In genomic region chr11:46362146-46363030, GRCh38 we compare ENCODE assay signal across 9 cellular contexts. TPM values are rescaled to one million over a fixed set of nuclear protein-coding genes. Genes with fewer than 3 reads are reported as not detected.
DNase-seq lines count a peak whose midpoint lies in the region; ATAC-seq and TF ChIP-seq lines count a peak whose summit lies in the region.
"Had no signal": no experiment of that assay in that cellular context is flagged by ENCODE, and none has a peak within 500 bp of the region (broad histone marks: within the 10 kb centered on the region; RNA-seq: fewer than 3 reads in every experiment).

No MANE protein-coding gene starts in this region.

- peak overlapping the region; percentile 84 for H3K4me3 Mint-ChIP-seq in CD4-positive, alpha-beta T cell
- no peak overlapping the region for H3K4me3 Mint-ChIP-seq in endodermal cell
- H3K4me3 Mint-ChIP-seq in osteocyte (ENCODE audit: unreplicated experiment): peak overlapping the region; percentile 38

- no TSS peak for BruUV-seq in Panc1 (replicated peaks; lab: Mats Ljungman, UMichigan)

- H3K4me1 Mint-ChIP-seq in CD4-positive, alpha-beta T cell (ENCODE audit: low read depth): peaks cover 65% of the 10 kb centered on the region
- H3K4me1 Mint-ChIP-seq in endodermal cell (peaks cover 19% of the 10 kb centered on the region), osteocyte (ENCODE audit: unreplicated experiment) (peaks cover 47% of the 10 kb centered on the region)

- in situ Hi-C loops in Panc1 (cut with HindIII; ENCODE audit: low pct_unique_long_range_greater_than_20kb, low sequenced_read_pairs): no loop called here

- TF ChIP-seq CTCF in CD4-positive, alpha-beta T cell (IDR thresholded peaks at IDR 0.05): no peak
- TF ChIP-seq CTCF in Panc1 (IDR thresholded peaks at IDR 0.05) (no peak), endodermal cell (conservative IDR thresholded peaks at IDR 0.05) (no peak), osteocyte (IDR thresholded peaks at IDR 0.05) (no peak)

- intact Hi-C loops in CD4-positive, alpha-beta T cell (cut with DNase I, micrococcal nuclease): loop anchor here in 1 of 2 experiments (1.0 kb wide), 1 partner anchor 13 kb away; no protein-coding TSS in a partner anchor
- intact Hi-C loops in Panc1 (cut with micrococcal nuclease; ENCODE audit: unreplicated experiment): no loop called here

- no peaks in the 10 kb centered on the region for H3K27me3 ChIP-seq in CD4-positive, alpha-beta T cell (ENCODE audit: control insufficient read depth, insufficient read depth, low read length)
- H3K27me3 ChIP-seq in Panc1 (ENCODE audit: control insufficient read depth, insufficient read depth, low read length): no peaks in the 10 kb centered on the region
- H3K27me3 ChIP-seq in endodermal cell (ENCODE audit: control insufficient read depth, insufficient read depth, low read length, poor library complexity, severe bottlenecking): no peaks in the 10 kb centered on the region

- peak overlapping the region; percentile 91 for H3K27ac Mint-ChIP-seq in CD4-positive, alpha-beta T cell
- H3K27ac Mint-ChIP-seq in endodermal cell (peak overlapping the region; percentile 85), osteocyte (ENCODE audit: unreplicated experiment) (peak overlapping the region; percentile 97)

- peaks cover 67% of the 10 kb centered on the region for H3K4me1 ChIP-seq in Panc1 (ENCODE audit: control insufficient read depth, insufficient read depth, low read length)
- peaks cover 6% of the 10 kb centered on the region for H3K4me1 ChIP-seq in endodermal cell (ENCODE audit: control insufficient read depth, insufficient read depth, low read length)

- POLR2A ChIA-PET in CD4-positive, alpha-beta T cell (lab: Charles Lee): interaction anchor here (0.8 to 2.7 kb wide), 6 partner anchors 10 to 119 kb away, joined by 3 to 26 read pairs (median 4); no protein-coding TSS in a partner anchor
- POLR2A ChIA-PET in Panc1 (lab: Charles Lee): no interaction called here

- WGBS in endodermal cell (ENCODE audit: insufficient coverage in 1 of 2, insufficient read length in 1 of 2), 2 experiments: 92 to 98% methylated on average over 11 to 20 of the region's 20 CpGs

- no peak for DNase-seq in CD4-positive, alpha-beta T cell
- DNase-seq in Panc1 (ENCODE audit: low read depth, low spot score): no peak
- no peak for DNase-seq in endodermal cell
- no peak for DNase-seq in osteocyte (ENCODE audit: extremely low spot score, unreplicated experiment)
- no peak for DNase-seq in activated gamma-delta T cell (lab: John Stamatoyannopoulos, UW)
- no peak for DNase-seq in glomerular visceral epithelial cell (ENCODE audit: extremely low spot score)
- no peak for DNase-seq in SIG-M5 (lab: John Stamatoyannopoulos, UW)
- DNase-seq: OCI-M1 had no signal

- H3K9ac ChIP-seq in endodermal cell (ENCODE audit: extremely low read depth, low read length, poor library complexity, severe bottlenecking): no peak overlapping the region

- H3K36me3 Mint-ChIP-seq in CD4-positive, alpha-beta T cell (ENCODE audit: low read depth): peaks cover 27% of the 10 kb centered on the region
- H3K36me3 Mint-ChIP-seq in endodermal cell (ENCODE audit: low read depth) (no peaks in the 10 kb centered on the region), osteocyte (ENCODE audit: unreplicated experiment) (no peaks in the 10 kb centered on the region)

- CTCF ChIA-PET in CD4-positive, alpha-beta T cell (lab: Charles Lee): interaction anchor here (3.4 kb wide), 1 partner anchor 11 kb away, joined by 40 read pairs; no protein-coding TSS in a partner anchor
- CTCF ChIA-PET in Panc1 (lab: Charles Lee): no interaction called here

- no peaks in the 10 kb centered on the region for H3K9me3 Mint-ChIP-seq in CD4-positive, alpha-beta T cell
- H3K9me3 Mint-ChIP-seq in endodermal cell: no peaks in the 10 kb centered on the region
- no peaks in the 10 kb centered on the region for H3K9me3 Mint-ChIP-seq in osteocyte (ENCODE audit: unreplicated experiment)

- H3K27me3 Mint-ChIP-seq in CD4-positive, alpha-beta T cell: no peaks in the 10 kb centered on the region
- H3K27me3 Mint-ChIP-seq in endodermal cell (ENCODE audit: insufficient read depth) (no peaks in the 10 kb centered on the region), osteocyte (ENCODE audit: unreplicated experiment) (no peaks in the 10 kb centered on the region)

- H3K27ac ChIP-seq in CD4-positive, alpha-beta T cell (ENCODE audit: low read depth, low read length): peak overlapping the region; percentile 43
- H3K27ac ChIP-seq in Panc1 (ENCODE audit: low read length): peak overlapping the region; percentile 95
- H3K27ac ChIP-seq in endodermal cell (ENCODE audit: low read depth, low read length): peak overlapping the region; percentile 72

- H3K36me3 ChIP-seq in Panc1 (ENCODE audit: control insufficient read depth, insufficient read depth, low read length) (no peaks in the 10 kb centered on the region; the same call in 1 of the 2 replicates), endodermal cell (ENCODE audit: control insufficient read depth, insufficient read depth, low read length) (no peaks in the 10 kb centered on the region)

- ATAC-seq in CD4-positive, alpha-beta T cell (ENCODE audit: poor library complexity): no peak
- ATAC-seq in Panc1 (no peak), GM21390 (IDR thresholded peaks at IDR 0.05; ENCODE audit: unreplicated experiment) (no peak)

- H3K9me3 ChIP-seq in CD4-positive, alpha-beta T cell (ENCODE audit: control insufficient read depth, low read length): no peaks in the 10 kb centered on the region
- H3K9me3 ChIP-seq in Panc1 (ENCODE audit: control insufficient read depth, insufficient read depth, low read depth, low read length): no peaks in the 10 kb centered on the region
- no peaks in the 10 kb centered on the region for H3K9me3 ChIP-seq in endodermal cell (ENCODE audit: control insufficient read depth, low read length)

- peak overlapping the region in 1 of 2 experiments; percentile 37; a peak in 2 of 4 replicates for H3K4me3 ChIP-seq in Panc1 (ENCODE audit: low read depth in 2 of 2, low read length in 2 of 2)
- H3K4me3 ChIP-seq in endodermal cell (ENCODE audit: low read length): no peak overlapping the region

RNA-seq across cellular contexts. Expression of gene DGKZ, which starts 15.1 kb away (rescaled TPM):
- total RNA-seq in CD4-positive, alpha-beta T cell: 100 to 1,000 TPM; 159 to 166 TPM
- 104 TPM for total RNA-seq in Panc1 (2021; ENCODE audit: unreplicated experiment)
- 172 TPM for polyA plus RNA-seq in Panc1 (2012; ENCODE audit: insufficient read length)
- total RNA-seq in endodermal cell: 10 to 100 TPM; 49.6 to 57.3 TPM
- polyA plus RNA-seq in endodermal cell (2013, experiment 1 of 2): 40.7 TPM
- 38.7 TPM for polyA plus RNA-seq in endodermal cell (2013, experiment 2 of 2)
- total RNA-seq in osteocyte: 48.6 and 49.9 TPM in 2 replicates

RNA-seq across cellular contexts. Expression of gene MDK, which starts 19.1 kb away (rescaled TPM):
- 1 to 10 TPM; 5.5 to 6.5 TPM for total RNA-seq in CD4-positive, alpha-beta T cell
- total RNA-seq in Panc1 (2021; ENCODE audit: unreplicated experiment) (252 TPM), endodermal cell (1,000 to 10,000 TPM in 1 of 2 donors, 100 to 1,000 TPM in 1; 644 to 1,502 TPM), osteocyte (163 and 171 TPM in 2 replicates)
- 741 TPM for polyA plus RNA-seq in Panc1 (2012; ENCODE audit: insufficient read length)
- 1,103 TPM for polyA plus RNA-seq in endodermal cell (2013, experiment 1 of 2)
- 1,014 TPM for polyA plus RNA-seq in endodermal cell (2013, experiment 2 of 2)

RNA-seq across cellular contexts. Expression of gene CHRM4, which starts 29.2 kb away (rescaled TPM):
- 1 to 10 TPM; 3.2 to 3.7 TPM for total RNA-seq in CD4-positive, alpha-beta T cell
- total RNA-seq in Panc1 (2021; ENCODE audit: unreplicated experiment) (3.1 TPM), endodermal cell (under 1 TPM in 1 of 2 donors, not detected in 1; 0.46 TPM), osteocyte (0.21 TPM in 1 of 2 replicates, not detected in the other)
- 3.1 TPM for polyA plus RNA-seq in Panc1 (2012; ENCODE audit: insufficient read length)
- polyA plus RNA-seq in endodermal cell (2013, experiment 1 of 2): 0.28 TPM
- polyA plus RNA-seq in endodermal cell (2013, experiment 2 of 2): 0.25 TPM

Comparison
In these comparisons a context has a peak if more than half of its experiments do, and no peak if none do; other contexts are left out.
1. H3K27ac ChIP-seq: peak in every context shown above with its lines; median percentile 95 in Panc1; 72 in endodermal cell; 43 in CD4-positive, alpha-beta T cell.
2. RNA of gene MDK, which starts 19.1 kb away (total RNA-seq): 644 to 1,502 TPM in endodermal cell, 252 TPM in Panc1 (single experiment) and 163 to 171 TPM in osteocyte; 5.5 to 6.5 TPM in CD4-positive, alpha-beta T cell; every median in the first group is over 10 times any median in the second.
3. Peak in every context shown above with its lines, with median percentiles within 50 percentile points of each other: H3K27ac Mint-ChIP-seq.